10 cellular contexts compared by ENCODE assay signal in the genomic region with DNA sequence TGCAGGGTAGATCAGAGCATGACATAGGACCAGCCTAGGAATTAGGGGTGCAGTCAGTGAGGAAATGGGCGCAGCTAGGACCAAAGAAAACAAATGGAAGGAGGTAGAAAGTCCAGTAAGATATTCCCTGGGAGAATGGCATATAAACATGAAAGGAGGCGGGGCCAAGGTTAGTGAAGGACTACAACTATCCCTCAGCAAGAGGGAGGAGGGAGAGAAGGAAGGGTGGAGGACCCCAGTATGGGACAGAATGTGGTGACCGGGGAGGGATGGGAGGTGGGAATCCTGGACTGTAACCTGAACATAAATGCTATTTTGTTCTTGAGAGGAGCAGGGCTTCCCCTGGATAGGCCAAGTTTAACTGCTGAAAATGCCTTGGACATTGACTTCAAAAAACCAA. TPM values are rescaled to one million over a fixed set of nuclear protein-coding genes. Genes with fewer than 3 reads are reported as not detected.
A peak's percentile ranks its signal among the peaks of the same experiment; 100 is the strongest.
DNase-seq lines count a peak whose midpoint lies in the region; ATAC-seq and TF ChIP-seq lines count a peak whose summit lies in the region.
"Had no signal": no experiment of that assay in that cellular context is flagged by ENCODE, and none has a peak within 500 bp of the region (broad histone marks: within the 10 kb centered on the region; RNA-seq: fewer than 3 reads in every experiment).

No MANE protein-coding gene starts in this region.

- H3K4me3 ChIP-seq in AG04450 (ENCODE audit: low read depth, low read length) (no peak overlapping the region), PC-9 (no peak overlapping the region), iPS-20b (ENCODE audit: low read length) (peak overlapping the region; percentile 3; the same call in 1 of the 2 replicates), gastrocnemius medialis (no peak overlapping the region)

- ATAC-seq in gastrocnemius medialis, result no peak
- ATAC-seq in HG03439 (IDR thresholded peaks at IDR 0.05; ENCODE audit: unreplicated experiment), result no peak
- ATAC-seq in GM18861 (IDR thresholded peaks at IDR 0.05; ENCODE audit: unreplicated experiment), result no peak
- no peak for ATAC-seq in GM18867 (IDR thresholded peaks at IDR 0.05; ENCODE audit: unreplicated experiment)

- H3K4me1 ChIP-seq in PC-9 (replicated peaks; ENCODE audit: insufficient read depth) (peaks cover 70% of the 10 kb centered on the region), iPS-20b (ENCODE audit: insufficient read depth, low read length) (peaks cover 27% of the 10 kb centered on the region), gastrocnemius medialis (peaks cover 46 to 53% of the 10 kb centered on the region in 2 donors)

- TF ChIP-seq CTCF in AG04450 (IDR thresholded peaks at IDR 0.05; ENCODE audit: low read depth, low read length) (no peak), PC-9 (conservative IDR thresholded peaks at IDR 0.05) (no peak), gastrocnemius medialis (IDR thresholded peaks at IDR 0.05 in 4 of 5, conservative IDR thresholded peaks at IDR 0.05 in 1 of 5) (no peak)

- H3K9me3 ChIP-seq in AG04450 (ENCODE audit: control insufficient read depth, insufficient read depth, low read length) (no peaks in the 10 kb centered on the region), PC-9 (ENCODE audit: insufficient read depth, low read depth) (no peaks in the 10 kb centered on the region), iPS-20b (ENCODE audit: insufficient read depth, low read depth, low read length) (no peaks in the 10 kb centered on the region), gastrocnemius medialis (no peaks in the 10 kb centered on the region)

- no peak for TF ChIP-seq POLR2A in gastrocnemius medialis (IDR thresholded peaks at IDR 0.05)

- peaks cover 39% of the 10 kb centered on the region for H3F3A ChIP-seq in PC-9 (ENCODE audit: insufficient read depth, low read depth)

- BruUV-seq in PC-9 (replicated peaks; lab: Mats Ljungman, UMichigan), result no TSS peak

- POLR2A ChIA-PET in AG04450 (lab: Yijun Ruan, JAX) (interaction anchor here (1.4 kb wide), 1 partner anchor 29 kb away, joined by 4 read pairs; no protein-coding TSS in a partner anchor), PC-9 (lab: Charles Lee; ENCODE audit: unreplicated experiment) (interaction anchor here (0.5 kb wide), 1 partner anchor 14 kb away, joined by 3 read pairs; no protein-coding TSS in a partner anchor)

- H3K79me2 ChIP-seq in PC-9 (ENCODE audit: low read depth), result no peaks in the 10 kb centered on the region

- in situ Hi-C loops in gastrocnemius medialis (cut with MboI; ENCODE audit: low sequenced_read_pairs in 4 of 4), result no loop called here

- intact Hi-C loops in PC-9 (cut with micrococcal nuclease; ENCODE audit: unreplicated experiment) (loop anchor here (5.0 kb wide), 1 partner anchor 34 kb away; no protein-coding TSS in a partner anchor), gastrocnemius medialis (cut with DNase I; ENCODE audit: low total_unique reads) (no loop called here)

- H3K9me2 ChIP-seq in PC-9 (ENCODE audit: insufficient read depth), result no peaks in the 10 kb centered on the region

- H3K9ac ChIP-seq in iPS-20b (ENCODE audit: low read depth, low read length), result peak overlapping the region; percentile 70; the same call in 1 of the 2 replicates

- CTCF ChIA-PET in AG04450 (lab: Charles Lee) (interaction anchor here (1.2 kb wide), 1 partner anchor 11 kb away, joined by 3 read pairs; no protein-coding TSS in a partner anchor), PC-9 (lab: Charles Lee) (no interaction called here)

- H3K27ac ChIP-seq in AG04450 (ENCODE audit: low read depth, low read length), result peak overlapping the region; percentile 89
- H3K27ac ChIP-seq in PC-9, result peak overlapping the region; percentile 66; the same call in 1 of the 2 replicates
- H3K27ac ChIP-seq in iPS-20b (ENCODE audit: low read length), result peak overlapping the region; percentile 59
- peak overlapping the region; percentile 68 to 82 (median 74) for H3K27ac ChIP-seq in gastrocnemius medialis

- H3K27me3 ChIP-seq in AG04450 (ENCODE audit: control insufficient read depth, insufficient read depth, low read length), result no peaks in the 10 kb centered on the region
- no peaks in the 10 kb centered on the region for H3K27me3 ChIP-seq in PC-9 (ENCODE audit: insufficient read depth, low read depth)
- H3K27me3 ChIP-seq in iPS-20b (ENCODE audit: insufficient read depth, low read length), result no peaks in the 10 kb centered on the region
- no peaks in the 10 kb centered on the region for H3K27me3 ChIP-seq in gastrocnemius medialis

- peak overlapping the region; percentile 64; the same call in 1 of the 2 replicates for H3K4me2 ChIP-seq in PC-9

- no peaks in the 10 kb centered on the region for H4K20me1 ChIP-seq in PC-9 (ENCODE audit: insufficient read depth)

- H3K36me3 ChIP-seq in PC-9 (ENCODE audit: low read depth) (no peaks in the 10 kb centered on the region), iPS-20b (ENCODE audit: insufficient read depth, low read depth, low read length) (no peaks in the 10 kb centered on the region), gastrocnemius medialis (no peaks in the 10 kb centered on the region)

- DNase-seq in AG04450 (ENCODE audit: low read depth, low spot score) (no peak), PC-9 (no peak), gastrocnemius medialis (no peak)
- DNase-seq in stimulated activated naive CD4-positive, alpha-beta T cell (lab: John Stamatoyannopoulos, UW), result no peak
- DNase-seq: activated T-cell treated with anti-CD3 and anti-CD28 coated beads, Interleukin-2, amount 50 U/mL, for 48 hours; NCI-H2171 had no signal

- no peak overlapping the region for H2AFZ ChIP-seq in PC-9

RNA-seq across cellular contexts. Expression of a gene that starts 22.8 kb away (rescaled TPM):
- polyA plus RNA-seq in AG04450 (2011; rRNA removed), result 26.2 and 30.9 TPM in 2 replicates
- polyA minus RNA-seq in AG04450 (2011; rRNA and poly(A)+ RNA removed), result 49.2 and 52.3 TPM in 2 replicates
- total RNA-seq in PC-9 (2021) (0.31 and 0.50 TPM in 2 replicates), gastrocnemius medialis (1 to 10 TPM in 2 of 4 donors, under 1 TPM in 1, not detected in 1; 0.92 to 6.2 (median 1.9) TPM)

RNA-seq across cellular contexts. Expression of a gene that starts 47.3 kb away (rescaled TPM):
- 0.84 and 1.6 TPM in 2 replicates for polyA plus RNA-seq in AG04450 (2011; rRNA removed)
- 0.55 and 1.5 TPM in 2 replicates for polyA minus RNA-seq in AG04450 (2011; rRNA and poly(A)+ RNA removed)
- total RNA-seq in PC-9 (2021) (3.2 and 3.3 TPM in 2 replicates), gastrocnemius medialis (1 to 10 TPM; 1.4 to 2.5 (median 1.8) TPM)
